Comparison of ENCODE assay signal across 33 cellular contexts in genomic region chr17:35166526-35166925, GRCh38. TPM values are rescaled to one million over a fixed set of nuclear protein-coding genes. Genes with fewer than 3 reads are reported as not detected.
"Had no signal": no experiment of that assay in that cellular context is flagged by ENCODE, and none has a peak within 500 bp of the region (broad histone marks: within the 10 kb centered on the region; RNA-seq: fewer than 3 reads in every experiment).

No MANE protein-coding gene starts in this region.

- H3K4me3 ChIP-seq: cardiac muscle cell, Peyer's patch, SJSA1 had no signal

- H3K27me3 ChIP-seq: brain microvascular endothelial cell, cardiac muscle cell, Peyer's patch, SJSA1 had no signal

- FAIRE-seq: TTC549 had no signal

- H3K36me3 ChIP-seq: brain microvascular endothelial cell, Peyer's patch, SJSA1 had no signal

- ATAC-seq: activated CD8-positive, alpha-beta T cell treated with anti-CD3 and anti-CD28 coated beads for 36 hours had no signal

- DNase-seq: activated CD4-positive, alpha-beta T cell treated with anti-CD3 and anti-CD28 coated beads, Interleukin-2, amount 10 ng/mL, durations not matched to agents 24 days and 14 days; activated CD4-positive, alpha-beta T cell treated with anti-CD3 and anti-CD28 coated beads, Interleukin-2, amount 50 U/mL, for 4 hours; activated CD8-positive, alpha-beta T cell treated with anti-CD3 and anti-CD28 coated beads for 36 hours; activated gamma-delta T cell treated with Interleukin-2 at 50 U/mL for 16 hours; activated naive CD4-positive, alpha-beta T cell treated with anti-CD3 and anti-CD28 coated beads for 36 hours; activated naive CD8-positive, alpha-beta T cell treated with anti-CD3 and anti-CD28 coated beads for 36 hours; activated T-cell treated with anti-CD3 and anti-CD28 coated beads, Interleukin-2, amount 50 U/mL, for 1 hour; amniotic stem cell; brain microvascular endothelial cell; KG1; MM.1S; MV-4-11; NCI-H1092; NCI-H1436 treated with DMSO at 0.1 percent for 48 hours; NCI-H1694 treated with DMSO at 0.1 percent for 48 hours; NCI-H2029; NCI-H345; NCI-H524 treated with DMSO at 0.1 percent for 48 hours; Peyer's patch; RPMI8226; SHP77 treated with DMSO at 0.1 percent for 48 hours; SK-N-SH had no signal

- H3K9me3 ChIP-seq: Peyer's patch, SJSA1, SK-N-SH had no signal

- H3K9me2 ChIP-seq: SK-N-SH had no signal

- H3K4me3 Mint-ChIP-seq: activated CD4-positive, alpha-beta T cell treated with anti-CD3 and anti-CD28 coated beads, Interleukin-2, amount 10 ng/mL, durations not matched to agents 24 days and 14 days; activated CD8-positive, alpha-beta T cell treated with anti-CD3 and anti-CD28 coated beads for 36 hours; activated naive CD4-positive, alpha-beta T cell treated with anti-CD3 and anti-CD28 coated beads for 36 hours; activated naive CD8-positive, alpha-beta T cell treated with anti-CD3 and anti-CD28 coated beads for 36 hours; activated T-helper 1 cell treated with anti-CD3 and anti-CD28 coated beads, Interleukin-12 subunit alpha, Interleukin-12 subunit beta, Interleukin-2, Interleukin-4 antibody, amounts not matched to agents 30 ng/mL and 10 ng/mL and 1 ng/mL, durations not matched to agents 14 hours and 24 hours and 36 hours; central memory CD8-positive, alpha-beta T cell; T-helper 1 cell treated with Interleukin-12 subunit alpha and Interleukin-12 subunit beta and Interleukin-4 antibody, amounts not matched to agents 30 μg/mL and 1 μg/mL, for 36 hours; T-helper 2 cell treated with Interferon-gamma antibody and Interleukin-4, amounts not matched to agents 5 μg/mL and 100 μg/mL, for 36 hours had no signal

- H3K36me3 Mint-ChIP-seq: activated naive CD8-positive, alpha-beta T cell treated with anti-CD3 and anti-CD28 coated beads for 36 hours had no signal

- H3K27ac ChIP-seq: brain microvascular endothelial cell, cardiac muscle cell, Peyer's patch, SJSA1 had no signal

- H3K27me3 Mint-ChIP-seq: activated CD4-positive, alpha-beta T cell treated with anti-CD3 and anti-CD28 coated beads, Interleukin-2, amount 10 ng/mL, durations not matched to agents 24 days and 14 days; activated CD8-positive, alpha-beta T cell treated with anti-CD3 and anti-CD28 coated beads for 36 hours; activated naive CD8-positive, alpha-beta T cell treated with anti-CD3 and anti-CD28 coated beads for 36 hours; central memory CD8-positive, alpha-beta T cell had no signal

- H3K4me1 ChIP-seq: Peyer's patch, SJSA1 had no signal

- H3K27ac Mint-ChIP-seq: activated CD4-positive, alpha-beta T cell treated with anti-CD3 and anti-CD28 coated beads, Interleukin-2, amount 10 ng/mL, durations not matched to agents 24 days and 14 days; activated CD8-positive, alpha-beta T cell treated with anti-CD3 and anti-CD28 coated beads for 36 hours; activated naive CD4-positive, alpha-beta T cell treated with anti-CD3 and anti-CD28 coated beads for 36 hours; activated naive CD8-positive, alpha-beta T cell treated with anti-CD3 and anti-CD28 coated beads for 36 hours; activated T-helper 1 cell treated with anti-CD3 and anti-CD28 coated beads, Interleukin-12 subunit alpha, Interleukin-12 subunit beta, Interleukin-2, Interleukin-4 antibody, amounts not matched to agents 30 ng/mL and 10 ng/mL and 1 ng/mL, durations not matched to agents 14 hours and 24 hours and 36 hours; T-helper 1 cell treated with Interleukin-12 subunit alpha and Interleukin-12 subunit beta and Interleukin-4 antibody, amounts not matched to agents 30 μg/mL and 1 μg/mL, for 36 hours; T-helper 2 cell treated with Interferon-gamma antibody and Interleukin-4, amounts not matched to agents 5 μg/mL and 100 μg/mL, for 36 hours had no signal

- H3K4me2 ChIP-seq: SK-N-SH had no signal

- H3K9me3 Mint-ChIP-seq: activated CD4-positive, alpha-beta T cell treated with anti-CD3 and anti-CD28 coated beads, Interleukin-2, amount 10 ng/mL, durations not matched to agents 24 days and 14 days; activated CD8-positive, alpha-beta T cell treated with anti-CD3 and anti-CD28 coated beads for 36 hours; activated naive CD4-positive, alpha-beta T cell treated with anti-CD3 and anti-CD28 coated beads for 36 hours; activated naive CD8-positive, alpha-beta T cell treated with anti-CD3 and anti-CD28 coated beads for 36 hours; activated T-helper 1 cell treated with anti-CD3 and anti-CD28 coated beads, Interleukin-12 subunit alpha, Interleukin-12 subunit beta, Interleukin-2, Interleukin-4 antibody, amounts not matched to agents 30 ng/mL and 10 ng/mL and 1 ng/mL, durations not matched to agents 14 hours and 24 hours and 36 hours; central memory CD8-positive, alpha-beta T cell; T-helper 1 cell treated with Interleukin-12 subunit alpha and Interleukin-12 subunit beta and Interleukin-4 antibody, amounts not matched to agents 30 μg/mL and 1 μg/mL, for 36 hours; T-helper 2 cell treated with Interferon-gamma antibody and Interleukin-4, amounts not matched to agents 5 μg/mL and 100 μg/mL, for 36 hours had no signal

RNA-seq across cellular contexts. Expression of gene UNC45B, which starts 18.9 kb away (rescaled TPM):
- total RNA-seq: activated CD4-positive, alpha-beta T cell treated with anti-CD3 and anti-CD28 coated beads, Interleukin-2, amount 10 ng/mL, durations not matched to agents 24 days and 14 days; activated CD8-positive, alpha-beta memory T cell treated with anti-CD3 and anti-CD28 coated beads for 36 hours; activated T-helper 1 cell treated with anti-CD3 and anti-CD28 coated beads, Interleukin-12 subunit alpha, Interleukin-12 subunit beta, Interleukin-2, Interleukin-4 antibody, amounts not matched to agents 30 ng/mL and 10 ng/mL and 1 ng/mL, durations not matched to agents 14 hours and 24 hours and 36 hours; aorta; Peyer's patch; SJSA1 had no signal

RNA-seq across cellular contexts. Expression of gene SLC35G3, which starts 27.7 kb away (rescaled TPM):
- total RNA-seq: activated CD4-positive, alpha-beta T cell treated with anti-CD3 and anti-CD28 coated beads, Interleukin-2, amount 10 ng/mL, durations not matched to agents 24 days and 14 days; activated CD8-positive, alpha-beta memory T cell treated with anti-CD3 and anti-CD28 coated beads for 36 hours; activated CD8-positive, alpha-beta T cell treated with anti-CD3 and anti-CD28 coated beads for 36 hours; activated naive CD4-positive, alpha-beta T cell treated with anti-CD3 and anti-CD28 coated beads for 36 hours; activated naive CD8-positive, alpha-beta T cell treated with anti-CD3 and anti-CD28 coated beads for 36 hours; activated T-helper 1 cell treated with anti-CD3 and anti-CD28 coated beads, Interleukin-12 subunit alpha, Interleukin-12 subunit beta, Interleukin-2, Interleukin-4 antibody, amounts not matched to agents 30 ng/mL and 10 ng/mL and 1 ng/mL, durations not matched to agents 14 hours and 24 hours and 36 hours; aorta; cardiac muscle cell; LHCN-M2; NCI-H460; Peyer's patch; SJSA1 had no signal

RNA-seq across cellular contexts. Expression of gene FNDC8, which starts 45.1 kb away (rescaled TPM):
- total RNA-seq: activated CD4-positive, alpha-beta T cell treated with anti-CD3 and anti-CD28 coated beads, Interleukin-2, amount 10 ng/mL, durations not matched to agents 24 days and 14 days; activated CD8-positive, alpha-beta memory T cell treated with anti-CD3 and anti-CD28 coated beads for 36 hours; activated CD8-positive, alpha-beta T cell treated with anti-CD3 and anti-CD28 coated beads for 36 hours; activated naive CD4-positive, alpha-beta T cell treated with anti-CD3 and anti-CD28 coated beads for 36 hours; activated naive CD8-positive, alpha-beta T cell treated with anti-CD3 and anti-CD28 coated beads for 36 hours; activated T-helper 1 cell treated with anti-CD3 and anti-CD28 coated beads, Interleukin-12 subunit alpha, Interleukin-12 subunit beta, Interleukin-2, Interleukin-4 antibody, amounts not matched to agents 30 ng/mL and 10 ng/mL and 1 ng/mL, durations not matched to agents 14 hours and 24 hours and 36 hours; aorta; cardiac muscle cell; LHCN-M2; NCI-H460; Peyer's patch; SJSA1 had no signal
